In the genomic region with DNA sequence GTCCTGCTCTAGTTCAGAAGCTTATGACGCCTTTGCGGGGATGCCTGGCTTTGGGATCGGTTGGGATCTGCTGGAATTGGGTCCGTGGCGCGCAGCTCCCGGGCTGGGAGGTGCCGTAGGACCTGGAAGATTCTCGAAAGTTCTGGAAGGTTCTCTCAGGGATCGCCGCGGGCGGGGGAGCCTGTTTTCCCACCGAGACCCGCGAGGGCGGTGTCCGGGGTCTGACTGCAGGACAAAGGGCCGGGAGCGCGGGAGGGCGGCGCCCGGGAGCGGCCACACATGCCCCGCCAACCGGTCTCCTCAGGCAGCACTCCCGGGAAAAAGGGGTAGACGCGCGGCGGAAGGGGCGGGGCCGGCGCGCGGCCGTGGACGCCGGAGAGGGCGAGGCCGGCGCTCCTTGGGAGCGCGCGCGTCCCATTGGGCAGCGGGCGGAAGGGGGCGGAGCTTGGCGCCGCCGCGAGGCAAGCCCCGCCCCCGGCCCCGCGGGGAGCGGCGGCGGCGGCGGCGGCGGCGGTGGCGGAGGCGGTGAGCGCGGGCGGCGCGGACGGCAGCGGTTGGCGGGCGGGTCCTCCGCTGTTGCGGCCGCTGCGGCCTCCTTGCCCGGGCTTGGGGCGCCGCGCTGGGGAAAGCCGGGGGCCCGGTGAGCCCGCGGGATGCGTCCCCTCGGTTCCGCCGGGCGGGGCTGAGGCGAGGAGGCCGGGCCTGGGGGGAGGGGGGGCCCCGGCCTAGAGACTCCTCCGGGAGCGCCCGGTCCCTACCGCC, we compare ENCODE assay signal across 8 cellular contexts. TPM values are rescaled to one million over a fixed set of nuclear protein-coding genes. Genes with fewer than 3 reads are reported as not detected.
DNase-seq lines count a peak whose midpoint lies in the region; ATAC-seq, FAIRE-seq and TF ChIP-seq lines count a peak whose summit lies in the region.

No MANE protein-coding gene starts in this region.

- H3K36me3 ChIP-seq in endothelial cell of umbilical vein (ENCODE audit: control insufficient read depth in 2 of 2, extremely low read depth in 1 of 2, insufficient read depth in 2 of 2, low read length in 2 of 2): peaks cover 0 to 10% of the 10 kb centered on the region in 2 experiments

- H3K27me3 ChIP-seq in endothelial cell of umbilical vein (ENCODE audit: control insufficient read depth in 2 of 2, insufficient read depth in 2 of 2, low read length in 2 of 2): no peaks in the 10 kb centered on the region

- TF ChIP-seq CTCF in endothelial cell of umbilical vein (IDR thresholded peaks at IDR 0.05; ENCODE audit: extremely low read depth in 1 of 2, insufficient read depth in 1 of 2, low read depth in 1 of 2, low read length in 2 of 2): no peak

- H3K79me2 ChIP-seq in endothelial cell of umbilical vein (ENCODE audit: control insufficient read depth, insufficient read depth, low read length): peaks cover 6% of the 10 kb centered on the region

- no peaks in the 10 kb centered on the region for H4K20me1 ChIP-seq in endothelial cell of umbilical vein (replicated peaks; ENCODE audit: control insufficient read depth, extremely low read depth, insufficient read depth, low read length)

- peak; percentile 81 for ATAC-seq in GM21360 (IDR thresholded peaks at IDR 0.05; ENCODE audit: unreplicated experiment)

- peak; percentile 72 for FAIRE-seq in HTR-8/SVneo (lab: Jason Lieb, UNC)
- peak; percentile 82 for FAIRE-seq in endothelial cell of umbilical vein (lab: Jason Lieb, UNC)

- H3K9ac ChIP-seq in endothelial cell of umbilical vein (replicated peaks; ENCODE audit: extremely low read depth, insufficient read depth, low read length): peak overlapping the region; percentile 70

- dilution Hi-C loops in endothelial cell of umbilical vein (cut with MboI; ENCODE audit: extremely low pct_ligation_motif_present, low sequenced_read_pairs): no loop called here

- peaks cover 16% of the 10 kb centered on the region for H3K4me1 ChIP-seq in endothelial cell of umbilical vein (ENCODE audit: control insufficient read depth, extremely low read depth, insufficient read depth, low read length)

- BruUV-seq in endothelial cell of umbilical vein (replicated peaks; lab: Mats Ljungman, UMichigan): no TSS peak

- POLR2A ChIA-PET in endothelial cell of umbilical vein (lab: Charles Lee): interaction anchor here (0.6 to 1.4 kb wide), 2 partner anchors 29 to 86 kb away, joined by 3 to 6 read pairs; partner anchors contain the start of genes CIRBP and NDUFS7

- intact Hi-C loops in endothelial cell of umbilical vein (cut with micrococcal nuclease): loop anchor here (1.0 to 5.0 kb wide), 3 partner anchors 28 to 75 kb away; partner anchors contain the start of gene NDUFS7

- peak overlapping the region; percentile 83 for H3K4me2 ChIP-seq in endothelial cell of umbilical vein (ENCODE audit: insufficient read depth, low read length)

- CTCF ChIA-PET in endothelial cell of umbilical vein (lab: Charles Lee): interaction anchor here (1.0 to 1.7 kb wide), 6 partner anchors 10 to 110 kb away, joined by 3 to 8 read pairs (median 5); no protein-coding TSS in a partner anchor

- DNase-seq in COLO829 (ENCODE audit: low spot score) (peak; percentile 93), HTR-8/SVneo (ENCODE audit: insufficient read length, low spot score) (peak; percentile 91), NOMO-1 treated with dmso at 0.1 percent for 144 hours (lab: John Stamatoyannopoulos, UW; ENCODE audit: unreplicated experiment) (peak; percentile 63), endothelial cell of umbilical vein (ENCODE audit: low read depth, low spot score) (peak; percentile 88), middle frontal gyrus (ENCODE audit: extremely low spot score, low spot score) (peak; percentile 84)
- peak; percentile 82 for DNase-seq in activated CD8-positive, alpha-beta memory T cell treated with anti-CD3 and anti-CD28 coated beads, Interleukin-2, amount 50 U/mL, for 4 hours
- peak; percentile 64 to 71 for DNase-seq in stimulated activated CD8-positive, alpha-beta memory T cell treated with anti-CD3 and anti-CD28 coated beads, Interleukin-2, amount 100 ng/mL, for 1 hour (ENCODE audit: low read depth in 2 of 2)

- H3K27ac ChIP-seq in endothelial cell of umbilical vein (ENCODE audit: insufficient read depth, low read depth, low read length): peak overlapping the region; percentile 34

- H3K4me3 ChIP-seq in endothelial cell of umbilical vein (replicated peaks in 1 of 3; ENCODE audit: insufficient read depth in 1 of 3, low read depth in 1 of 3, low read length in 3 of 3): peak overlapping the region; percentile 55 to 95 (median 78)

- TF ChIP-seq POLR2A in endothelial cell of umbilical vein (IDR thresholded peaks at IDR 0.05; ENCODE audit: low read depth, low read length): peak; percentile 93

- H3K9me3 ChIP-seq in endothelial cell of umbilical vein (replicated peaks; ENCODE audit: control insufficient read depth, insufficient read depth, low read length): no peaks in the 10 kb centered on the region

- no peaks in the 10 kb centered on the region for H3K9me1 ChIP-seq in endothelial cell of umbilical vein (replicated peaks; ENCODE audit: control insufficient read depth, extremely low read depth, insufficient read depth, low read length)

- H2AFZ ChIP-seq in endothelial cell of umbilical vein (ENCODE audit: low read depth, low read length): peak overlapping the region; percentile 32

TF ChIP-seq in endothelial cell of umbilical vein, 7 proteins besides CTCF, POLR2A, EP300 and RAD21:
- TF ChIP-seq POLR2AphosphoS5 (IDR thresholded peaks at IDR 0.05; ENCODE audit: insufficient read depth, low read depth, low read length) (peak; percentile 88), MYC (IDR thresholded peaks at IDR 0.05; ENCODE audit: low read depth, low read length) (no peak)
TF ChIP-seq in endothelial cell of umbilical vein: peak in this region for 1.

RNA-seq across cellular contexts. Expression of gene NDUFS7, which starts 29.0 kb away (rescaled TPM):
- total RNA-seq in endothelial cell of umbilical vein: 95.8 and 101 TPM in 2 replicates
- 224 and 352 TPM in 2 replicates for polyA plus RNA-seq in endothelial cell of umbilical vein
- 111 and 137 TPM in 2 replicates for polyA plus RNA-seq in endothelial cell of umbilical vein (2011; cell fraction: cytosol; rRNA removed)
- polyA plus RNA-seq in endothelial cell of umbilical vein (2011; cell fraction: nucleus; rRNA removed): 63.3 and 66.9 TPM in 2 replicates
- 59.2 and 90.6 TPM in 2 replicates for polyA plus RNA-seq in endothelial cell of umbilical vein (2012)
- 31.8 and 37.6 TPM in 2 replicates for polyA minus RNA-seq in endothelial cell of umbilical vein
- polyA minus RNA-seq in endothelial cell of umbilical vein (2011; cell fraction: cytosol; rRNA and poly(A)+ RNA removed): 142 TPM
- 14.0 and 19.4 TPM in 2 replicates for polyA minus RNA-seq in endothelial cell of umbilical vein (2011; cell fraction: nucleus; rRNA and poly(A)+ RNA removed)

RNA-seq across cellular contexts. Expression of gene GAMT, which starts 46.7 kb away (rescaled TPM):
- 20.0 and 22.1 TPM in 2 replicates for total RNA-seq in endothelial cell of umbilical vein
- polyA plus RNA-seq in endothelial cell of umbilical vein: 36.9 and 46.8 TPM in 2 replicates
- polyA plus RNA-seq in endothelial cell of umbilical vein (2011; cell fraction: cytosol; rRNA removed): 18.4 and 26.8 TPM in 2 replicates
- 10.2 and 11.8 TPM in 2 replicates for polyA plus RNA-seq in endothelial cell of umbilical vein (2011; cell fraction: nucleus; rRNA removed)
- polyA plus RNA-seq in endothelial cell of umbilical vein (2012): 22.2 and 26.2 TPM in 2 replicates
- 14.3 and 21.7 TPM in 2 replicates for polyA minus RNA-seq in endothelial cell of umbilical vein
- polyA minus RNA-seq in endothelial cell of umbilical vein (2011; cell fraction: cytosol; rRNA and poly(A)+ RNA removed): 24.1 TPM
- 2.8 and 4.5 TPM in 2 replicates for polyA minus RNA-seq in endothelial cell of umbilical vein (2011; cell fraction: nucleus; rRNA and poly(A)+ RNA removed)

RNA-seq across cellular contexts. Expression of gene DAZAP1, which starts 52.7 kb away (rescaled TPM):
- 177 and 187 TPM in 2 replicates for total RNA-seq in endothelial cell of umbilical vein
- 50.1 and 51.5 TPM in 2 replicates for polyA plus RNA-seq in endothelial cell of umbilical vein
- 56.8 and 65.7 TPM in 2 replicates for polyA plus RNA-seq in endothelial cell of umbilical vein (2011; cell fraction: cytosol; rRNA removed)
- 116 and 136 TPM in 2 replicates for polyA plus RNA-seq in endothelial cell of umbilical vein (2011; cell fraction: nucleus; rRNA removed)
- 91.7 and 104 TPM in 2 replicates for polyA plus RNA-seq in endothelial cell of umbilical vein (2012)
- 49.1 and 54.8 TPM in 2 replicates for polyA minus RNA-seq in endothelial cell of umbilical vein
- polyA minus RNA-seq in endothelial cell of umbilical vein (2011; cell fraction: cytosol; rRNA and poly(A)+ RNA removed): 45.0 TPM
- 41.7 and 45.9 TPM in 2 replicates for polyA minus RNA-seq in endothelial cell of umbilical vein (2011; cell fraction: nucleus; rRNA and poly(A)+ RNA removed)

Comparison
In these comparisons a context has a peak if more than half of its experiments do, and no peak if none do; other contexts are left out.
1. Peak in every context shown above with its lines: DNase-seq, ATAC-seq, H3K4me3 ChIP-seq and H3K27ac ChIP-seq.